ENCODE assay signal across 9 cellular contexts in genomic region chr10:13219685-13220670, GRCh38. TPM values are rescaled to one million over a fixed set of nuclear protein-coding genes. Genes with fewer than 3 reads are reported as not detected.
DNase-seq lines count a peak whose midpoint lies in the region; ATAC-seq and TF ChIP-seq lines count a peak whose summit lies in the region.
"Had no signal": no experiment of that assay in that cellular context is flagged by ENCODE, and none has a peak within 500 bp of the region (broad histone marks: within the 10 kb centered on the region; RNA-seq: fewer than 3 reads in every experiment).

No MANE protein-coding gene starts in this region.

- DNase-seq in G401 (ENCODE audit: low spot score) (peak; percentile 7), myocyte (ENCODE audit: low read depth) (peak; percentile 81), NCI-H446 (lab: John Stamatoyannopoulos, UW) (no peak)
- DNase-seq in activated CD4-positive, alpha-beta T cell treated with anti-CD3 and anti-CD28 coated beads, Interleukin-2, amount 10 ng/mL, durations not matched to agents 7 days and 5 days, result no peak

- no peaks in the 10 kb centered on the region for H3K9me3 Mint-ChIP-seq in activated CD4-positive, alpha-beta T cell treated with anti-CD3 and anti-CD28 coated beads, Interleukin-2, amount 10 ng/mL, durations not matched to agents 7 days and 5 days

- in situ Hi-C loops in G401 (cut with HindIII; ENCODE audit: low sequenced_read_pairs), result no loop called here

- H3K27ac Mint-ChIP-seq in activated CD4-positive, alpha-beta T cell treated with anti-CD3 and anti-CD28 coated beads, Interleukin-2, amount 10 ng/mL, durations not matched to agents 7 days and 5 days, result no peak overlapping the region

- TF ChIP-seq POLR2A in GM18505 (IDR thresholded peaks at IDR 0.05; ENCODE audit: borderline replicate concordance, extremely low read depth, insufficient read depth, insufficient read length), result no peak

- peak; percentile 67 for TF ChIP-seq CTCF in VCaP (conservative IDR thresholded peaks at IDR 0.05)

- peak overlapping the region; percentile 47 for H3K27ac ChIP-seq in VCaP
- H3K27ac ChIP-seq: KMS-11 had no signal

- no peaks in the 10 kb centered on the region for H3K36me3 Mint-ChIP-seq in activated CD4-positive, alpha-beta T cell treated with anti-CD3 and anti-CD28 coated beads, Interleukin-2, amount 10 ng/mL, durations not matched to agents 7 days and 5 days (ENCODE audit: low read depth)

- H3K4me1 Mint-ChIP-seq in activated CD4-positive, alpha-beta T cell treated with anti-CD3 and anti-CD28 coated beads, Interleukin-2, amount 10 ng/mL, durations not matched to agents 7 days and 5 days, result peaks cover 7% of the 10 kb centered on the region

- POLR2A ChIA-PET in activated CD4-positive, alpha-beta T cell treated with anti-CD3 and anti-CD28 coated beads, Interleukin-2, amount 10 ng/mL, durations not matched to agents 7 days and 5 days (lab: Charles Lee), result interaction anchor here (0.6 kb wide), 1 partner anchor 83 kb away, joined by 3 read pairs; no protein-coding TSS in a partner anchor

- no peak overlapping the region for H3K4me3 Mint-ChIP-seq in activated CD4-positive, alpha-beta T cell treated with anti-CD3 and anti-CD28 coated beads, Interleukin-2, amount 10 ng/mL, durations not matched to agents 7 days and 5 days

- no peaks in the 10 kb centered on the region for H3K27me3 Mint-ChIP-seq in activated CD4-positive, alpha-beta T cell treated with anti-CD3 and anti-CD28 coated beads, Interleukin-2, amount 10 ng/mL, durations not matched to agents 7 days and 5 days

- CTCF ChIA-PET in activated CD4-positive, alpha-beta T cell treated with anti-CD3 and anti-CD28 coated beads, Interleukin-2, amount 10 ng/mL, durations not matched to agents 7 days and 5 days (lab: Charles Lee), result interaction anchor here (0.6 kb wide), 1 partner anchor 61 kb away, joined by 5 read pairs; no protein-coding TSS in a partner anchor

- ATAC-seq in HG03442 (IDR thresholded peaks at IDR 0.05; ENCODE audit: unreplicated experiment) (peak; percentile 83), GM18505 (IDR thresholded peaks at IDR 0.05; ENCODE audit: unreplicated experiment) (no peak), HG02840 (IDR thresholded peaks at IDR 0.05; ENCODE audit: low FRiP score, unreplicated experiment) (no peak)

RNA-seq across cellular contexts. Expression of gene UCMA, which starts 14.2 kb away (rescaled TPM):
- not detected in 2 replicates for total RNA-seq in G401 (2014; rRNA removed; shearing (Covaris generic))
- total RNA-seq in myocyte, result not detected in 2 replicates
- not detected for polyA plus RNA-seq in myocyte (2012)
- total RNA-seq in activated CD4-positive, alpha-beta T cell treated with anti-CD3 and anti-CD28 coated beads, Interleukin-2, amount 10 ng/mL, durations not matched to agents 7 days and 5 days, result not detected

RNA-seq across cellular contexts. Expression of gene MCM10, which starts 58.6 kb away (rescaled TPM):
- total RNA-seq in G401 (2014; rRNA removed; shearing (Covaris generic)), result 26.4 and 27.9 TPM in 2 replicates
- total RNA-seq in myocyte, result 0.05 and 0.10 TPM in 2 replicates
- polyA plus RNA-seq in myocyte (2012), result 0.08 TPM
- total RNA-seq in activated CD4-positive, alpha-beta T cell treated with anti-CD3 and anti-CD28 coated beads, Interleukin-2, amount 10 ng/mL, durations not matched to agents 7 days and 5 days, result 10 to 100 TPM; 57.4 to 65.4 TPM

Comparison
In these comparisons a context has a peak if more than half of its experiments do, and no peak if none do; other contexts are left out.
1. DNase-seq: peak in G401 (single experiment) and myocyte (single experiment); none in NCI-H446 (0 of 2) and activated CD4-positive, alpha-beta T cell treated with anti-CD3 and anti-CD28 coated beads, Interleukin-2, amount 10 ng/mL, durations not matched to agents 7 days and 5 days (single experiment).
2. RNA of gene MCM10, which starts 58.6 kb away (total RNA-seq): 57.4 to 65.4 TPM in activated CD4-positive, alpha-beta T cell treated with anti-CD3 and anti-CD28 coated beads, Interleukin-2, amount 10 ng/mL, durations not matched to agents 7 days and 5 days and 26.4 to 27.9 TPM in G401; 0.05 to 0.10 TPM in myocyte; every median in the first group is over 10 times any median in the second.